ENCODE assay signal across 21 cellular contexts in genomic region chr1:36599828-36600227, GRCh38.
DNase-seq lines count a peak whose midpoint lies in the region; ATAC-seq, FAIRE-seq and TF ChIP-seq lines count a peak whose summit lies in the region.
"Had no signal": no experiment of that assay in that cellular context is flagged by ENCODE, and none has a peak within 500 bp of the region (broad histone marks: within the 10 kb centered on the region; RNA-seq: fewer than 3 reads in every experiment).

No MANE protein-coding gene starts in this region.

- ATAC-seq in GM12878 (no peak), GM18868 (IDR thresholded peaks at IDR 0.05; ENCODE audit: unreplicated experiment) (no peak)
- ATAC-seq: GM23338, HepG2 had no signal

- H3K4me3 ChIP-seq in GM12878 = no peak overlapping the region
- H3K4me3 ChIP-seq: GM23338 had no signal

- RAD21 ChIA-PET in GM12878 (lab: Charles Lee; ENCODE audit: unreplicated experiment) = no interaction called here

- H3K27me3 ChIP-seq in GM12878 (replicated peaks in 1 of 2; ENCODE audit: control insufficient read depth in 2 of 2, insufficient read depth in 2 of 2, low read length in 1 of 2) = no peaks in the 10 kb centered on the region; a peak in 3 of 4 replicates

- H3K4me1 ChIP-seq in GM12878 (ENCODE audit: control insufficient read depth, insufficient read depth, low read length) = no peaks in the 10 kb centered on the region

- no peaks in the 10 kb centered on the region for H4K20me1 ChIP-seq in GM12878 (ENCODE audit: control insufficient read depth, insufficient read depth)

- no TSS peak for BruUV-seq in GM12878 (replicated peaks; lab: Mats Ljungman, UMichigan)

- POLR2A ChIA-PET in GM12878 (lab: Charles Lee) = no interaction called here

- SMC1A ChIA-PET in GM12878 (lab: Charles Lee; ENCODE audit: uncharacterized antibody, unreplicated experiment) = no interaction called here

- no peak for TF ChIP-seq RAD21 in GM12878 (IDR thresholded peaks at IDR 0.05; ENCODE audit: insufficient read depth, low read depth, low read length)

- no peaks in the 10 kb centered on the region for H3K79me2 ChIP-seq in GM12878 (ENCODE audit: control insufficient read depth, insufficient read depth, low read length)

- FAIRE-seq in GM12891 (lab: Jason Lieb, UNC) = no peak
- FAIRE-seq in GM12878 (lab: Jason Lieb, UNC) = no peak
- no peak for FAIRE-seq in HTR-8/SVneo (lab: Jason Lieb, UNC)
- FAIRE-seq: A204.1, GM19239, H54, HepG2 had no signal

- TF ChIP-seq EP300 in GM12878 (IDR thresholded peaks at IDR 0.05; ENCODE audit: borderline replicate concordance in 1 of 2, control insufficient read depth in 1 of 2, low read depth in 2 of 2, low read length in 2 of 2) = no peak

- intact Hi-C loops in GM12878 (cut with micrococcal nuclease; ENCODE audit: unreplicated experiment) = no loop called here

- H2AFZ ChIP-seq in GM12878 (ENCODE audit: control insufficient read depth, low read depth, low read length) = no peak overlapping the region
- H2AFZ ChIP-seq: GM23338 had no signal

- no peak overlapping the region for H3K27ac ChIP-seq in GM12878 (ENCODE audit: control insufficient read depth, insufficient read depth)
- H3K27ac ChIP-seq: C4-2B, HL-60 had no signal

- TF ChIP-seq CTCF in GM12878 (IDR thresholded peaks at IDR 0.05 in 2 of 3, conservative IDR thresholded peaks at IDR 0.05 in 1 of 3; ENCODE audit: control insufficient read depth in 2 of 3, extremely low read depth in 1 of 3, insufficient read depth in 1 of 3, low read depth in 3 of 3, low read length in 3 of 3) = no peak

- H3K9me3 ChIP-seq in GM12878 (replicated peaks; ENCODE audit: control insufficient read depth, insufficient read depth, low read length) = no peaks in the 10 kb centered on the region

- CTCF ChIA-PET in GM12878 (lab: Yijun Ruan, JAX) = interaction anchor here (0.8 kb wide), 1 partner anchor 24 kb away, joined by 3 read pairs; no protein-coding TSS in a partner anchor

- no peak overlapping the region for H3K9ac ChIP-seq in GM12878 (ENCODE audit: control insufficient read depth, insufficient read depth, low read length)

- in situ Hi-C loops in GM12878 (cut with MboI) = no loop called here

- no peak overlapping the region for H3K4me2 ChIP-seq in GM12878 (ENCODE audit: control insufficient read depth, insufficient read depth)
- H3K4me2 ChIP-seq: GM23338 had no signal

- no peak for TF ChIP-seq POLR2A in GM12891 (IDR thresholded peaks at IDR 0.05; ENCODE audit: low read depth, low read length)
- TF ChIP-seq POLR2A in GM12878 (IDR thresholded peaks at IDR 0.05; ENCODE audit: low read depth, low read length) = no peak

- 6% methylated on average over 1 of the region's 1 CpG for WGBS in GM12878 (ENCODE audit: insufficient coverage, insufficient replicate concordance, low lambda C conversion rate, missing lambda C conversion rate)

- DNase-seq in AML-193 (lab: John Stamatoyannopoulos, UW) = peak; percentile 4 to 6
- no peak for DNase-seq in GM12891 (ENCODE audit: insufficient read length, low spot score)
- DNase-seq in NOMO-1 treated with DMSO at 0.1 percent for 48 hours (lab: John Stamatoyannopoulos, UW; ENCODE audit: unreplicated experiment) = peak; percentile 18
- DNase-seq in GM12878 (ENCODE audit: low read depth, low spot score) = no peak
- no peak for DNase-seq in HTR-8/SVneo (ENCODE audit: insufficient read length, low spot score)
- no peak for DNase-seq in NCI-H1436 (lab: John Stamatoyannopoulos, UW)
- DNase-seq: ACHN; CD4-positive, alpha-beta T cell; DMS153; DMS79; GDM1; HCEC 1CT; KBM-7 had no signal

- no peaks in the 10 kb centered on the region for H3K36me3 ChIP-seq in GM12878 (ENCODE audit: control insufficient read depth in 2 of 2, insufficient read depth in 2 of 2, low read length in 1 of 2)

TF ChIP-seq in GM12891, 5 proteins besides CTCF, POLR2A, EP300 and RAD21:
- TF ChIP-seq SPI1 (IDR thresholded peaks at IDR 0.05; ENCODE audit: low read depth, low read length) (0 out of 2 replicates have a peak, but pooled peaks have one; percentile 17), POLR2AphosphoS5 (IDR thresholded peaks at IDR 0.05; ENCODE audit: low read depth, low read length) (no peak)

TF ChIP-seq in GM12878, 131 proteins besides CTCF, POLR2A, EP300 and RAD21:
- no peak for TF ChIP-seq RCOR1 (conservative IDR thresholded peaks at IDR 0.05; ENCODE audit: low read depth, low read length)
- TF ChIP-seq PAX8 (IDR thresholded peaks at IDR 0.05) = no peak
- TF ChIP-seq IKZF2 (IDR thresholded peaks at IDR 0.05) = no peak
- 0 out of 2 replicates have a peak, but pooled peaks have one; percentile 24 for TF ChIP-seq SPI1 (IDR thresholded peaks at IDR 0.05; ENCODE audit: borderline replicate concordance, insufficient read depth, low read depth, low read length)
- no peak for TF ChIP-seq CUX1 (IDR thresholded peaks at IDR 0.05; ENCODE audit: insufficient replicate concordance, low read depth, low read length)
- TF ChIP-seq CREB1 (IDR thresholded peaks at IDR 0.05; ENCODE audit: low read depth) = no peak
- no peak for TF ChIP-seq FOS (IDR thresholded peaks at IDR 0.05; ENCODE audit: borderline replicate concordance, extremely low read depth, insufficient read length)

Comparison
In these comparisons a context has a peak if more than half of its experiments do, and no peak if none do; other contexts are left out.
1. DNase-seq: peak in AML-193 (2 of 2) and NOMO-1 treated with DMSO at 0.1 percent for 48 hours (single experiment); none in GM12891 (single experiment), GM12878 (single experiment), HTR-8/SVneo (single experiment) and NCI-H1436 (single experiment).